17 cellular contexts compared by ENCODE assay signal in genomic region chrX:153828308-153828707, GRCh38. TPM values are rescaled to one million over a fixed set of nuclear protein-coding genes. Genes with fewer than 3 reads are reported as not detected.
DNase-seq lines count a peak whose midpoint lies in the region; ATAC-seq and TF ChIP-seq lines count a peak whose summit lies in the region.
"Had no signal": no experiment of that assay in that cellular context is flagged by ENCODE, and none has a peak within 500 bp of the region (broad histone marks: within the 10 kb centered on the region; RNA-seq: fewer than 3 reads in every experiment).

No MANE protein-coding gene starts in this region.

- ATAC-seq in heart right ventricle (peak in 2 of 8 donors; percentile 40 to 49), GM19463 (IDR thresholded peaks at IDR 0.05; ENCODE audit: unreplicated experiment) (no peak)
- ATAC-seq: activated naive CD8-positive, alpha-beta T cell treated with anti-CD3 and anti-CD28 coated beads, Interleukin-2, amount 50 U/mL, for 24 hours; K562 had no signal

- H3K27me3 ChIP-seq in heart right ventricle (peaks cover 0 to 94% (median 0%) of the 10 kb centered on the region in 7 donors), neural progenitor cell (peaks cover 63% of the 10 kb centered on the region)
- H3K27me3 ChIP-seq: SJCRH30 had no signal

- H3K4me3 ChIP-seq in heart right ventricle (peak overlapping the region in 6 of 10 donors; percentile 46 to 55 (median 52)), neural progenitor cell (peak overlapping the region; percentile 51)
- H3K4me3 ChIP-seq: K562 had no signal

- H2AFZ ChIP-seq in neural progenitor cell (replicated peaks), result no peak overlapping the region

- peaks cover 5% of the 10 kb centered on the region for H3K9me3 Mint-ChIP-seq in glutamatergic neuron (ENCODE audit: unreplicated experiment)
- H3K9me3 Mint-ChIP-seq in neural progenitor cell, result peaks cover 22% of the 10 kb centered on the region
- H3K9me3 Mint-ChIP-seq: activated naive CD8-positive, alpha-beta T cell treated with anti-CD3 and anti-CD28 coated beads, Interleukin-2, amount 50 U/mL, for 24 hours; memory B cell had no signal

- peak overlapping the region; percentile 78 for H3K4me2 ChIP-seq in neural progenitor cell

- H3K9me3 ChIP-seq in heart right ventricle, result no peaks in the 10 kb centered on the region
- no peaks in the 10 kb centered on the region for H3K9me3 ChIP-seq in neural progenitor cell (ENCODE audit: low read depth)
- H3K9me3 ChIP-seq: SJCRH30 had no signal

- DNase-seq in heart right ventricle, result no peak
- no peak for DNase-seq in cardiac septum (ENCODE audit: low spot score)
- no peak for DNase-seq in glutamatergic neuron
- no peak for DNase-seq in neural progenitor cell (ENCODE audit: low spot score)
- no peak for DNase-seq in NCI-H1694 treated with DMSO at 0.1 percent for 48 hours (lab: John Stamatoyannopoulos, UW)
- DNase-seq in hippocampal formation (lab: John Stamatoyannopoulos, UW), result no peak
- no peak for DNase-seq in activated naive CD4-positive, alpha-beta T cell treated with anti-CD3 and anti-CD28 coated beads, Interleukin-2, amount 50 U/mL, for 16 hours
- DNase-seq: activated CD8-positive, alpha-beta memory T cell treated with anti-CD3 and anti-CD28 coated beads, Interleukin-2, amount 50 U/mL, for 48 hours; activated naive CD8-positive, alpha-beta T cell treated with anti-CD3 and anti-CD28 coated beads, Interleukin-2, amount 50 U/mL, for 24 hours; NCI-H1930; right cardiac atrium had no signal

- intact Hi-C loops in heart right ventricle (cut with DNase I), result no loop called here
- intact Hi-C loops in cardiac septum (cut with DNase I), result no loop called here

- H3K27ac ChIP-seq in heart right ventricle (peak overlapping the region in 2 of 10 donors; percentile 16 to 51), neural progenitor cell (no peak overlapping the region)
- H3K27ac ChIP-seq: SJCRH30, VCaP had no signal

- H3K4me1 ChIP-seq in heart right ventricle (peaks cover 0 to 16% (median 0%) of the 10 kb centered on the region in 9 donors), neural progenitor cell (no peaks in the 10 kb centered on the region)
- H3K4me1 ChIP-seq: SJCRH30 had no signal

- H3K27me3 Mint-ChIP-seq in glutamatergic neuron (ENCODE audit: unreplicated experiment) (peaks cover 4% of the 10 kb centered on the region), neural progenitor cell (ENCODE audit: insufficient read depth, low read depth) (peaks cover 12% of the 10 kb centered on the region)

- H3K4me1 Mint-ChIP-seq in glutamatergic neuron (ENCODE audit: low read depth, unreplicated experiment) (no peaks in the 10 kb centered on the region), neural progenitor cell (peaks cover 4% of the 10 kb centered on the region)

- peaks cover 16% of the 10 kb centered on the region for H3F3A ChIP-seq in neural progenitor cell (ENCODE audit: low read depth)

- 21 to 46% methylated on average over 15 to 17 of the region's 17 CpGs for WGBS in heart right ventricle, 2 donors

- H3K4me3 Mint-ChIP-seq in glutamatergic neuron (ENCODE audit: unreplicated experiment), result peak overlapping the region; percentile 71
- peak overlapping the region; percentile 77 for H3K4me3 Mint-ChIP-seq in neural progenitor cell
- H3K4me3 Mint-ChIP-seq: activated naive CD8-positive, alpha-beta T cell treated with anti-CD3 and anti-CD28 coated beads, Interleukin-2, amount 50 U/mL, for 24 hours; memory B cell had no signal

- H3K36me3 Mint-ChIP-seq in glutamatergic neuron (ENCODE audit: unreplicated experiment) (no peaks in the 10 kb centered on the region), neural progenitor cell (peaks cover 5% of the 10 kb centered on the region)
- H3K36me3 Mint-ChIP-seq: memory B cell had no signal

- H4K20me1 ChIP-seq in neural progenitor cell (ENCODE audit: low read depth), result peaks cover 8% of the 10 kb centered on the region

- H3K9ac ChIP-seq in neural progenitor cell, result no peak overlapping the region

- H3K79me2 ChIP-seq in neural progenitor cell (ENCODE audit: low read depth), result no peaks in the 10 kb centered on the region

- TF ChIP-seq CTCF in heart right ventricle (IDR thresholded peaks at IDR 0.05) (no peak), glutamatergic neuron (IDR thresholded peaks at IDR 0.05; ENCODE audit: partially characterized antibody, unreplicated experiment) (no peak), neural progenitor cell (IDR thresholded peaks at IDR 0.05) (no peak)

- H3K27ac Mint-ChIP-seq in glutamatergic neuron (ENCODE audit: unreplicated experiment) (no peak overlapping the region), neural progenitor cell (no peak overlapping the region)
- H3K27ac Mint-ChIP-seq: activated naive CD8-positive, alpha-beta T cell treated with anti-CD3 and anti-CD28 coated beads, Interleukin-2, amount 50 U/mL, for 24 hours; memory B cell had no signal

- H3K36me3 ChIP-seq in heart right ventricle, result no peaks in the 10 kb centered on the region
- H3K36me3 ChIP-seq in neural progenitor cell, result no peaks in the 10 kb centered on the region
- H3K36me3 ChIP-seq: SJCRH30 had no signal

RNA-seq across cellular contexts. Expression of gene PDZD4, which starts 2.0 kb away (rescaled TPM):
- total RNA-seq in heart right ventricle (1 to 10 TPM; 1.2 to 3.0 (median 2.0) TPM), cardiac septum (4.1 TPM), glutamatergic neuron (ENCODE audit: unreplicated experiment) (41.8 TPM), neural progenitor cell (ENCODE audit: low replicate concordance) (1.9 and 5.2 TPM in 2 replicates)
- polyA plus RNA-seq in heart right ventricle, result 1 to 10 TPM; 2.4 to 4.5 TPM

RNA-seq across cellular contexts. Expression of gene SSR4, which starts 33.8 kb away (rescaled TPM):
- total RNA-seq in heart right ventricle (100 to 1,000 TPM in 9 of 10 donors, 10 to 100 TPM in 1; 94.1 to 227 (median 144) TPM), cardiac septum (140 TPM), glutamatergic neuron (ENCODE audit: unreplicated experiment) (277 TPM), neural progenitor cell (ENCODE audit: low replicate concordance) (58.4 and 112 TPM in 2 replicates)
- polyA plus RNA-seq in heart right ventricle, result 100 to 1,000 TPM; 477 to 551 TPM

RNA-seq across cellular contexts. Expression of gene IDH3G, which starts 34.1 kb away (rescaled TPM):
- 10 to 100 TPM; 58.7 to 86.9 (median 74.5) TPM for total RNA-seq in heart right ventricle
- polyA plus RNA-seq in heart right ventricle, result 10 to 100 TPM; 73.4 to 97.2 TPM
- total RNA-seq in cardiac septum, result 68.5 TPM
- total RNA-seq in glutamatergic neuron (ENCODE audit: unreplicated experiment), result 56.7 TPM
- total RNA-seq in neural progenitor cell (ENCODE audit: low replicate concordance), result 40.3 and 50.6 TPM in 2 replicates

RNA-seq across cellular contexts. Expression of gene SRPK3, which starts 47.5 kb away (rescaled TPM):
- total RNA-seq in heart right ventricle (10 to 100 TPM; 20.3 to 52.7 (median 44.8) TPM), cardiac septum (54.7 TPM), glutamatergic neuron (ENCODE audit: unreplicated experiment) (not detected), neural progenitor cell (ENCODE audit: low replicate concordance) (not detected in 2 replicates)
- polyA plus RNA-seq in heart right ventricle, result 10 to 100 TPM in 1 of 2 donors, 1 to 10 TPM in 1; 9.9 to 52.2 TPM
- total RNA-seq: A673 had no signal

RNA-seq across cellular contexts. Expression of gene L1CAM, which starts 57.7 kb away (rescaled TPM):
- total RNA-seq in heart right ventricle, result 1 to 10 TPM; 1.1 to 5.6 (median 2.8) TPM
- polyA plus RNA-seq in heart right ventricle, result 1 to 10 TPM; 2.4 to 2.6 TPM
- total RNA-seq in cardiac septum, result 1.5 TPM
- total RNA-seq in glutamatergic neuron (ENCODE audit: unreplicated experiment), result 925 TPM
- 0.49 and 1.7 TPM in 2 replicates for total RNA-seq in neural progenitor cell (ENCODE audit: low replicate concordance)
